Comparison of ENCODE assay signal across 36 cellular contexts in genomic region chr3:57309769-57310168, GRCh38. TPM values are rescaled to one million over a fixed set of nuclear protein-coding genes. Genes with fewer than 3 reads are reported as not detected.
"Had no signal": no experiment of that assay in that cellular context is flagged by ENCODE, and none has a peak within 500 bp of the region (broad histone marks: within the 10 kb centered on the region; RNA-seq: fewer than 3 reads in every experiment).

No MANE protein-coding gene starts in this region.

- ATAC-seq: naive thymus-derived CD8-positive, alpha-beta T cell; natural killer cell treated with Interleukin-12 subunit alpha and Interleukin-12 subunit beta and Interleukin-15 and Interleukin-18, amount 100 ng/mL, for 72 hours; psoas muscle; right cardiac atrium; sciatic nerve; stimulated activated effector memory CD8-positive, alpha-beta T cell treated with anti-CD3 and anti-CD28 coated beads, Interleukin-12 subunit alpha, Interleukin-12 subunit beta, amount 100 ng/mL, for 72 hours; stimulated activated naive B cell treated with anti-CD40 and anti-IgM and Interleukin-4, amounts not matched to agents 10 μg/mL and 1 μg/mL and 100 μg/mL, for 72 hours had no signal

- DNase-seq: naive thymus-derived CD8-positive, alpha-beta T cell; nephron progenitor cell; nucleus accumbens; ovary; posterior cingulate gyrus; psoas muscle; right cardiac atrium; spleen; stimulated activated CD4-positive, alpha-beta T cell treated with anti-CD3 and anti-CD28 coated beads, Interleukin-12 subunit alpha, Interleukin-12 subunit beta, amount 100 ng/mL, for 4 hours; stimulated activated CD4-positive, alpha-beta T cell treated with anti-CD3 and anti-CD28 coated beads, Interleukin-2, amount 100 ng/mL, for 24 hours; stimulated activated CD4-positive, alpha-beta T cell treated with anti-CD3 and anti-CD28 coated beads, Interleukin-2, amount 100 ng/mL, for 48 hours; stimulated activated CD4-positive, alpha-beta T cell treated with anti-CD3 and anti-CD28 coated beads, Interleukin-4, amount 100 ng/mL, for 24 hours; stimulated activated naive B cell treated with anti-CD40 and anti-IgM and Interleukin-4, amounts not matched to agents 10 μg/mL and 1 μg/mL and 100 μg/mL, for 72 hours; stimulated activated naive CD4-positive, alpha-beta T cell treated with Interleukin-2 at 50 U/mL for 16 hours; stomach; thyroid gland; trophoblast cell; upper lobe of left lung had no signal

- H3K9ac ChIP-seq: parathyroid adenoma had no signal

- FAIRE-seq: urothelium cell line had no signal

- H2AFZ ChIP-seq: parathyroid adenoma had no signal

- H3K36me3 ChIP-seq: neutrophil, ovary, spleen, stomach, thoracic aorta, thyroid gland, tibial nerve, upper lobe of left lung, vagina had no signal

- H3K27me3 ChIP-seq: neutrophil, ovary, spleen, thyroid gland, tibial nerve, upper lobe of left lung, vagina had no signal

- H3K4me1 ChIP-seq: parathyroid adenoma, psoas muscle, spleen, stomach, thyroid gland, tibial nerve, upper lobe of left lung, vagina had no signal

- H3K79me2 ChIP-seq: parathyroid adenoma had no signal

- H3K4me3 ChIP-seq: ovary, psoas muscle, skin epidermis, smooth muscle cell, spleen, stomach, thoracic aorta, thyroid gland, tibial nerve, upper lobe of left lung, vagina had no signal

- H3K9me3 ChIP-seq: neutrophil, ovary, psoas muscle, spleen, stomach, thoracic aorta, thyroid gland, tibial nerve, upper lobe of left lung, vagina had no signal

- H3K27ac ChIP-seq: neutrophil, ovary, parathyroid adenoma, psoas muscle, skin epidermis, spleen, stomach, thoracic aorta, thyroid gland, tibial nerve, upper lobe of left lung, vagina had no signal

- H3K4me2 ChIP-seq: smooth muscle cell had no signal

RNA-seq across cellular contexts. Expression of gene ASB14, which starts 17.3 kb away (rescaled TPM):
- total RNA-seq: naive thymus-derived CD8-positive, alpha-beta T cell; natural killer cell treated with Interleukin-12 subunit alpha and Interleukin-12 subunit beta and Interleukin-15 and Interleukin-18, amount 100 ng/mL, for 72 hours; neural crest cell; osteoblast; progenitor cell of endocrine pancreas; renal cortical epithelial cell; sciatic nerve; smooth muscle cell; spleen; subcutaneous adipose tissue; temporal lobe; thoracic aorta; thyroid gland; tibial nerve; ureter; vagina had no signal
- polyA plus RNA-seq: stomach had no signal
